ENCODE assay signal across 8 cellular contexts in the genomic region with DNA sequence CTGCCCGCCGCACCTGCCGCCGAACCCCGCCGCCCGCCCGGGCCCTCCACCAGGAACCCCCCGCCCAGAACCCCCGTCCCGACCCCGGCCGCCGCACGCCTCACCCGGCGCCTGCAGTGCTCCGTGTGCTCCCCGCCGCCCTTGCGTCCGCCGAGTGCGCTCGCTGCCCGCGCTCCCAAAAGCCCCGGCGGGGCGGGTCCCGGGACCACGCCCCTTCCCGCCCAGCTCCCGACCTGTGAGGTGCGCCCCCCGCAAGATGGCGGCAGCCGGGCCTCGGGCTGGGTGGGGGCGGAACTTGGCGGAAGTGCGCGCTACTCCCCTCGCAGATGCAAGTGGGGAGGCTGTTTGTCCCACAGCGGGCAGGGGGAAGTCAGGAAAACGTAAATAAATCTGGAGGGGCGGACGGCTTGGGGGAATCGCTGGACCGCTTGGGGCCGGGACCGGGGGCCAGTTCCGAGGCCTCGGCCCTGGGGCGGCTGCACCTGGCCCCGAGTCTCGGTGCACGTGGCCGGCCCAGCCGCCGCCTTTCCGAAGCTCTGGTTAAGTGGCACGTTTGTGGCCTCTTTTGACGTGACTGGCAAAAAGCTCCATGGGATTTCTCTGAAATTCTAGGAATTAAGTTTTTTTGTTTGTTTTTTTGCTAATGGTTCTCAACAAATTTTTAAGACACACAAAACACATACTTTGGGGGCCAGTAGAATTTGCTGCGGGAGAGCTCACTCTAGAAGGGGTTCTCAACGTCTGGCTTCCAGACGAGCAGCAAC. TPM values are rescaled to one million over a fixed set of nuclear protein-coding genes. Genes with fewer than 3 reads are reported as not detected.
DNase-seq lines count a peak whose midpoint lies in the region; ATAC-seq and TF ChIP-seq lines count a peak whose summit lies in the region.

EZR (minus strand) TSS at position 156 of the 764 bp plus-strand sequence. CDS start 1,275 bp downstream, outside the sequence.

- peaks cover 0 to 10% (median 0%) of the 10 kb centered on the region in 3 donors for H3K36me3 ChIP-seq in Peyer's patch

- peak in 2 of 6 experiments; percentile 13 to 16 for TF ChIP-seq CTCF in Peyer's patch (IDR thresholded peaks at IDR 0.05)
- TF ChIP-seq CTCF in fibroblast of mammary gland (conservative IDR thresholded peaks at IDR 0.05; ENCODE audit: control insufficient read depth, insufficient read depth, low read depth, low read length) = no peak

- H3K4me3 ChIP-seq in Peyer's patch = peak within 1 kb of the TSS; percentile 75 to 96 (median 86)
- H3K4me3 ChIP-seq in fibroblast of mammary gland (ENCODE audit: control insufficient read depth, low read depth, low read length) = peak within 1 kb of the TSS; percentile 57

- H3K4me1 Mint-ChIP-seq in activated T-cell treated with anti-CD3 and anti-CD28 coated beads, Interleukin-2, amount 50 U/mL, for 72 hours (ENCODE audit: low read depth) = peaks cover 51% of the 10 kb centered on the region
- peaks cover 43 to 49% of the 10 kb centered on the region in 2 donors for H3K4me1 Mint-ChIP-seq in natural killer cell treated with Interleukin-12 subunit alpha and Interleukin-12 subunit beta and Interleukin-15 and Interleukin-18, amount 100 ng/mL, for 72 hours (ENCODE audit: low read depth in 2 of 2)
- peaks cover 55% of the 10 kb centered on the region for H3K4me1 Mint-ChIP-seq in stimulated activated naive CD8-positive, alpha-beta T cell treated with anti-CD3 and anti-CD28 coated beads, Interleukin-15, Interleukin-2, amounts not matched to agents 100 ng/mL and 50 ng/mL, for 24 hours (ENCODE audit: low read depth)

- H3K27me3 Mint-ChIP-seq in activated T-cell treated with anti-CD3 and anti-CD28 coated beads, Interleukin-2, amount 50 U/mL, for 72 hours (ENCODE audit: low read depth) = no peaks in the 10 kb centered on the region
- no peaks in the 10 kb centered on the region for H3K27me3 Mint-ChIP-seq in natural killer cell treated with Interleukin-12 subunit alpha and Interleukin-12 subunit beta and Interleukin-15 and Interleukin-18, amount 100 ng/mL, for 72 hours
- no peaks in the 10 kb centered on the region for H3K27me3 Mint-ChIP-seq in stimulated activated naive CD8-positive, alpha-beta T cell treated with anti-CD3 and anti-CD28 coated beads, Interleukin-15, Interleukin-2, amounts not matched to agents 100 ng/mL and 50 ng/mL, for 24 hours

- H3K36me3 Mint-ChIP-seq in activated T-cell treated with anti-CD3 and anti-CD28 coated beads, Interleukin-2, amount 50 U/mL, for 72 hours (ENCODE audit: insufficient read depth in 2 of 2) = peaks cover 16 to 36% of the 10 kb centered on the region in 2 donors
- no peaks in the 10 kb centered on the region for H3K36me3 Mint-ChIP-seq in natural killer cell treated with Interleukin-12 subunit alpha and Interleukin-12 subunit beta and Interleukin-15 and Interleukin-18, amount 100 ng/mL, for 72 hours
- peaks cover 40% of the 10 kb centered on the region for H3K36me3 Mint-ChIP-seq in stimulated activated naive CD8-positive, alpha-beta T cell treated with anti-CD3 and anti-CD28 coated beads, Interleukin-15, Interleukin-2, amounts not matched to agents 100 ng/mL and 50 ng/mL, for 24 hours (ENCODE audit: low read depth)

- H3K27ac ChIP-seq in Peyer's patch = peak within 1 kb of the TSS; percentile 99 to 100 (median 99)

- ATAC-seq in GM19467 (IDR thresholded peaks at IDR 0.05; ENCODE audit: unreplicated experiment) = peak; percentile 45
- ATAC-seq in activated T-cell treated with anti-CD3 and anti-CD28 coated beads, Interleukin-2, amount 50 U/mL, for 72 hours (replicated peaks in 1 of 2) = peak; percentile 58 to 63
- peak; percentile 80 to 82 for ATAC-seq in natural killer cell treated with Interleukin-12 subunit alpha and Interleukin-12 subunit beta and Interleukin-15 and Interleukin-18, amount 100 ng/mL, for 72 hours

- H3K9me3 Mint-ChIP-seq in activated T-cell treated with anti-CD3 and anti-CD28 coated beads, Interleukin-2, amount 50 U/mL, for 72 hours = no peaks in the 10 kb centered on the region
- no peaks in the 10 kb centered on the region for H3K9me3 Mint-ChIP-seq in natural killer cell treated with Interleukin-12 subunit alpha and Interleukin-12 subunit beta and Interleukin-15 and Interleukin-18, amount 100 ng/mL, for 72 hours
- H3K9me3 Mint-ChIP-seq in stimulated activated naive CD8-positive, alpha-beta T cell treated with anti-CD3 and anti-CD28 coated beads, Interleukin-15, Interleukin-2, amounts not matched to agents 100 ng/mL and 50 ng/mL, for 24 hours = peaks cover 4% of the 10 kb centered on the region

- no peaks in the 10 kb centered on the region for H3K27me3 ChIP-seq in Peyer's patch

- H3K27ac Mint-ChIP-seq in activated T-cell treated with anti-CD3 and anti-CD28 coated beads, Interleukin-2, amount 50 U/mL, for 72 hours = peak within 1 kb of the TSS; percentile 89
- H3K27ac Mint-ChIP-seq in natural killer cell treated with Interleukin-12 subunit alpha and Interleukin-12 subunit beta and Interleukin-15 and Interleukin-18, amount 100 ng/mL, for 72 hours = peak within 1 kb of the TSS; percentile 89
- H3K27ac Mint-ChIP-seq in stimulated activated naive CD8-positive, alpha-beta T cell treated with anti-CD3 and anti-CD28 coated beads, Interleukin-15, Interleukin-2, amounts not matched to agents 100 ng/mL and 50 ng/mL, for 24 hours = peak within 1 kb of the TSS; percentile 87

- peaks cover 0 to 23% (median 4%) of the 10 kb centered on the region in 4 donors for H3K4me1 ChIP-seq in Peyer's patch

- H3K4me3 Mint-ChIP-seq in activated T-cell treated with anti-CD3 and anti-CD28 coated beads, Interleukin-2, amount 50 U/mL, for 72 hours = peak within 1 kb of the TSS; percentile 89 to 99
- H3K4me3 Mint-ChIP-seq in natural killer cell treated with Interleukin-12 subunit alpha and Interleukin-12 subunit beta and Interleukin-15 and Interleukin-18, amount 100 ng/mL, for 72 hours = peak within 1 kb of the TSS; percentile 88
- peak within 1 kb of the TSS; percentile 95 for H3K4me3 Mint-ChIP-seq in stimulated activated naive CD8-positive, alpha-beta T cell treated with anti-CD3 and anti-CD28 coated beads, Interleukin-15, Interleukin-2, amounts not matched to agents 100 ng/mL and 50 ng/mL, for 24 hours

- no peaks in the 10 kb centered on the region for H3K9me3 ChIP-seq in Peyer's patch

- DNase-seq in COR-L47 (lab: John Stamatoyannopoulos, UW) = peak; percentile 28
- peak; percentile 70 for DNase-seq in HT1080 (ENCODE audit: low read depth)
- peak; percentile 89 to 95 (median 91) for DNase-seq in Peyer's patch
- peak; percentile 82 to 86 for DNase-seq in activated T-cell treated with anti-CD3 and anti-CD28 coated beads, Interleukin-2, amount 50 U/mL, for 72 hours
- peak; percentile 51 for DNase-seq in fibroblast of mammary gland (ENCODE audit: low read depth)
- peak; percentile 84 for DNase-seq in natural killer cell treated with Interleukin-12 subunit alpha and Interleukin-12 subunit beta and Interleukin-15 and Interleukin-18, amount 100 ng/mL, for 72 hours (ENCODE audit: low spot score)

- TF ChIP-seq POLR2A in Peyer's patch (IDR thresholded peaks at IDR 0.05) = peak; percentile 62 to 77

RNA-seq across cellular contexts. Expression of gene EZR, which starts in this region (rescaled TPM):
- total RNA-seq in HT1080 (2014; rRNA removed; shearing (Covaris generic)) = 228 and 253 TPM in 2 replicates
- 163 and 167 TPM in 2 replicates for polyA plus RNA-seq in HT1080 (2015; cell fraction: cytosol; rRNA removed)
- 404 and 422 TPM in 2 replicates for polyA plus RNA-seq in HT1080 (2015; cell fraction: nucleus; rRNA removed)
- total RNA-seq in Peyer's patch = 100 to 1,000 TPM; 201 to 515 (median 470) TPM
- total RNA-seq in activated T-cell treated with anti-CD3 and anti-CD28 coated beads, Interleukin-2, amount 50 U/mL, for 72 hours = 100 to 1,000 TPM; 167 to 177 TPM
- total RNA-seq in natural killer cell treated with Interleukin-12 subunit alpha and Interleukin-12 subunit beta and Interleukin-15 and Interleukin-18, amount 100 ng/mL, for 72 hours = 100 to 1,000 TPM in 1 of 2 donors, 10 to 100 TPM in 1; 71.0 to 135 TPM

Comparison
In these comparisons a context has a peak if more than half of its experiments do, and no peak if none do; other contexts are left out.
1. Peak in every context shown above with its lines: DNase-seq, ATAC-seq, H3K4me3 ChIP-seq and H3K27ac ChIP-seq.
2. DNase-seq: peak in every context shown above with its lines; median percentile 91 in Peyer's patch; 84 in activated T-cell treated with anti-CD3 and anti-CD28 coated beads, Interleukin-2, amount 50 U/mL, for 72 hours; 84 in natural killer cell treated with Interleukin-12 subunit alpha and Interleukin-12 subunit beta and Interleukin-15 and Interleukin-18, amount 100 ng/mL, for 72 hours; 70 in HT1080; 51 in fibroblast of mammary gland; 28 in COR-L47.